In genomic region chrX:66015152-66015827, GRCh38 we compare ENCODE assay signal across 8 cellular contexts. TPM values are rescaled to one million over a fixed set of nuclear protein-coding genes. Genes with fewer than 3 reads are reported as not detected.
A peak's percentile ranks its signal among the peaks of the same experiment; 100 is the strongest.
DNase-seq lines count a peak whose midpoint lies in the region; ATAC-seq and TF ChIP-seq lines count a peak whose summit lies in the region.

No MANE protein-coding gene starts in this region.

- H3K9me3 ChIP-seq in left lung (no peaks in the 10 kb centered on the region), breast epithelium (no peaks in the 10 kb centered on the region), vagina (no peaks in the 10 kb centered on the region)

- H3K4me3 ChIP-seq in GM12864 (ENCODE audit: low read depth, low read length) (peak overlapping the region; percentile 54), left lung (peak overlapping the region in 1 of 2 donors; percentile 41), breast epithelium (peak overlapping the region in 1 of 3 donors; percentile 0), vagina (peak overlapping the region in 1 of 2 donors; percentile 20)

- DNase-seq in GM12864 (ENCODE audit: low read depth) = peak; percentile 74
- peak; percentile 95 for DNase-seq in OCI-M1 (lab: John Stamatoyannopoulos, UW)
- peak; percentile 43 to 54 for DNase-seq in left lung
- no peak for DNase-seq in RKO (ENCODE audit: low spot score)
- DNase-seq in breast epithelium (ENCODE audit: low spot score in 2 of 2) = no peak
- no peak for DNase-seq in vagina (ENCODE audit: extremely low spot score in 2 of 2)
- DNase-seq in putamen (ENCODE audit: low spot score) = no peak

- no peaks in the 10 kb centered on the region for H3K36me3 ChIP-seq in left lung
- no peaks in the 10 kb centered on the region for H3K36me3 ChIP-seq in breast epithelium
- no peaks in the 10 kb centered on the region for H3K36me3 ChIP-seq in vagina

- ATAC-seq in GM21786 (IDR thresholded peaks at IDR 0.05; ENCODE audit: unreplicated experiment) = peak; percentile 26
- ATAC-seq in left lung = peak; percentile 66

- H3K4me1 ChIP-seq in left lung = peaks cover 0 to 11% of the 10 kb centered on the region in 2 donors
- H3K4me1 ChIP-seq in breast epithelium = no peaks in the 10 kb centered on the region
- H3K4me1 ChIP-seq in vagina = no peaks in the 10 kb centered on the region

- H3K27me3 ChIP-seq in left lung (peaks cover 0 to 2% of the 10 kb centered on the region in 2 donors), breast epithelium (peaks cover 0 to 54% of the 10 kb centered on the region in 2 donors), vagina (no peaks in the 10 kb centered on the region)

- intact Hi-C loops in left lung (cut with DNase I) = no loop called here
- intact Hi-C loops in breast epithelium (cut with DNase I; ENCODE audit: low total_unique reads) = no loop called here
- intact Hi-C loops in vagina (cut with DNase I) = no loop called here

- TF ChIP-seq CTCF in GM12864 (IDR thresholded peaks at IDR 0.05; ENCODE audit: low read depth, low read length, missing control alignments) (no peak), left lung (IDR thresholded peaks at IDR 0.05) (no peak), breast epithelium (IDR thresholded peaks at IDR 0.05) (no peak), vagina (IDR thresholded peaks at IDR 0.05) (no peak)

- TF ChIP-seq POLR2A in breast epithelium (IDR thresholded peaks at IDR 0.05) (no peak), vagina (IDR thresholded peaks at IDR 0.05) (no peak)

- peak overlapping the region in 1 of 2 donors; percentile 87 for H3K27ac ChIP-seq in left lung
- no peak overlapping the region for H3K27ac ChIP-seq in breast epithelium
- H3K27ac ChIP-seq in vagina = no peak overlapping the region

RNA-seq across cellular contexts. Expression of gene VSIG4, which starts 24.6 kb away (rescaled TPM):
- 100 to 1,000 TPM; 131 to 377 TPM for total RNA-seq in left lung
- 100 to 1,000 TPM in 1 of 3 donors, 10 to 100 TPM in 2; 63.3 to 512 (median 90.0) TPM for total RNA-seq in breast epithelium
- total RNA-seq in vagina = 57.0 TPM

Comparison
In these comparisons a context has a peak if more than half of its experiments do, and no peak if none do; other contexts are left out.
1. DNase-seq: peak in GM12864 (single experiment), OCI-M1 (single experiment) and left lung (2 of 2); none in RKO (single experiment), breast epithelium (0 of 2), vagina (0 of 2) and putamen (single experiment).